ENCODE assay signal across 24 cellular contexts in the genomic region with DNA sequence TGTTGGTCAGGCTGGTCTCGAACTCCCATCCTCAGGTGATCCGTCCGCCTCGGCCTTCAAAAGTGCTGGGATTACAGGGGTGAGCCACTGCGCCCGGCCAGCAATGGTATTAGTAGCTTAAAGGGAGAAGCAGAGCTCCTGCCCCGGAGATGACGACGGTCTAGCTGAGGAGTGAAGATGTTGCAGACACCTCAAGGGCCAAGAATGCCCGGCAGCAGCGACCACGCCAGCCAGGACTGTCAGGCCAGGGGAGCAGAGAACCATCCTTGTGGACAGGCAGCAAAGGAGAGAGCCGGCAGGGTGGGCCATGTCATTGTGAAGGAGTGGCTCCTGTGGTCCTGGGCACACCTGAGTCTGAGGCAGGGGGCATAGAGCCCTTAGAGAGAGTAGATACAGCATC.
DNase-seq lines count a peak whose midpoint lies in the region; ATAC-seq and TF ChIP-seq lines count a peak whose summit lies in the region.
"Had no signal": no experiment of that assay in that cellular context is flagged by ENCODE, and none has a peak within 500 bp of the region (broad histone marks: within the 10 kb centered on the region; RNA-seq: fewer than 3 reads in every experiment).

No MANE protein-coding gene starts in this region.

- no peak for ATAC-seq in heart right ventricle
- ATAC-seq: A549; CD8-positive, alpha-beta T cell; GM12878 had no signal

- H3K36me3 Mint-ChIP-seq in progenitor cell of endocrine pancreas (ENCODE audit: insufficient read depth), result no peaks in the 10 kb centered on the region
- H3K36me3 Mint-ChIP-seq: CD8-positive, alpha-beta T cell had no signal

- TF ChIP-seq EP300 in sigmoid colon (IDR thresholded peaks at IDR 0.05), result no peak

- H3K27me3 Mint-ChIP-seq in progenitor cell of endocrine pancreas, result no peaks in the 10 kb centered on the region
- H3K27me3 Mint-ChIP-seq: B cell; CD4-positive, alpha-beta T cell had no signal

- no peak for TF ChIP-seq POLR2A in sigmoid colon (IDR thresholded peaks at IDR 0.05)

- no peak overlapping the region for H3K27ac Mint-ChIP-seq in progenitor cell of endocrine pancreas
- H3K27ac Mint-ChIP-seq: B cell; CD4-positive, alpha-beta T cell; CD8-positive, alpha-beta T cell had no signal

- H3K4me3 Mint-ChIP-seq in progenitor cell of endocrine pancreas (ENCODE audit: low read depth), result no peak overlapping the region
- H3K4me3 Mint-ChIP-seq: B cell; CD4-positive, alpha-beta T cell; CD8-positive, alpha-beta T cell had no signal

- H3K4me3 ChIP-seq in sigmoid colon (no peak overlapping the region), heart right ventricle (no peak overlapping the region)
- H3K4me3 ChIP-seq: A549; BLaER1 treated with 17β-estradiol and CSF1 and Interleukin-3, amounts not matched to agents 10 nM and 100 nM; GM12878 had no signal

- H3K4me1 Mint-ChIP-seq in progenitor cell of endocrine pancreas (ENCODE audit: low read depth), result peaks cover 2% of the 10 kb centered on the region

- DNase-seq in NCI-H82 (lab: John Stamatoyannopoulos, UW), result peak; percentile 83
- DNase-seq in NCI-H82 treated with DMSO at 0.1 percent for 48 hours (lab: John Stamatoyannopoulos, UW; ENCODE audit: unreplicated experiment), result no peak
- DNase-seq in cerebellum (ENCODE audit: low spot score), result peak; percentile 2
- DNase-seq in sigmoid colon, result peak; percentile 36
- DNase-seq in progenitor cell of endocrine pancreas (ENCODE audit: low spot score, unreplicated experiment), result no peak
- no peak for DNase-seq in heart right ventricle
- DNase-seq: AML-193; Caco-2; Calu3; CD4-positive, alpha-beta T cell; CD8-positive, alpha-beta T cell; DMS 273 treated with DMSO at 0.1 percent for 48 hours; DMS153; DMS53; DMS79; DND-41; EL; GDM1 had no signal

- no peak overlapping the region for H3K27ac ChIP-seq in sigmoid colon
- H3K27ac ChIP-seq in heart right ventricle, result no peak overlapping the region
- H3K27ac ChIP-seq: 22Rv1; A549; BLaER1 treated with 17β-estradiol and CSF1 and Interleukin-3, amounts not matched to agents 10 nM and 100 nM; C4-2B had no signal

- H3K36me3 ChIP-seq in sigmoid colon (no peaks in the 10 kb centered on the region), heart right ventricle (no peaks in the 10 kb centered on the region)
- H3K36me3 ChIP-seq: BLaER1 treated with 17β-estradiol and CSF1 and Interleukin-3, amounts not matched to agents 10 nM and 100 nM had no signal

- H3K4me1 ChIP-seq in sigmoid colon (no peaks in the 10 kb centered on the region), heart right ventricle (no peaks in the 10 kb centered on the region)
- H3K4me1 ChIP-seq: A549 had no signal

- no peaks in the 10 kb centered on the region for H3K27me3 ChIP-seq in sigmoid colon
- peaks cover 0 to 11% (median 0%) of the 10 kb centered on the region in 7 donors for H3K27me3 ChIP-seq in heart right ventricle

- 94 to 97% methylated on average over 13 of the region's 13 CpGs for WGBS in sigmoid colon, 2 donors
- WGBS in heart right ventricle, 2 donors, result 93 to 97% methylated on average over 13 of the region's 13 CpGs

- TF ChIP-seq CTCF in sigmoid colon (IDR thresholded peaks at IDR 0.05), result no peak
- no peak for TF ChIP-seq CTCF in progenitor cell of endocrine pancreas (IDR thresholded peaks at IDR 0.05; ENCODE audit: unreplicated experiment)
- no peak for TF ChIP-seq CTCF in heart right ventricle (IDR thresholded peaks at IDR 0.05)

- intact Hi-C loops in sigmoid colon (cut with DNase I), result no loop called here
- intact Hi-C loops in heart right ventricle (cut with DNase I), result no loop called here

- H3K9me3 Mint-ChIP-seq in progenitor cell of endocrine pancreas (ENCODE audit: low read depth), result peaks cover 24% of the 10 kb centered on the region
- H3K9me3 Mint-ChIP-seq: CD4-positive, alpha-beta T cell; CD8-positive, alpha-beta T cell had no signal

- no peaks in the 10 kb centered on the region for H3K9me3 ChIP-seq in sigmoid colon
- no peaks in the 10 kb centered on the region for H3K9me3 ChIP-seq in heart right ventricle
- H3K9me3 ChIP-seq: A549, Caco-2 had no signal

Comparison
In these comparisons a context has a peak if more than half of its experiments do, and no peak if none do; other contexts are left out.
1. DNase-seq: peak in NCI-H82 (single experiment), cerebellum (single experiment) and sigmoid colon (single experiment); none in NCI-H82 treated with DMSO at 0.1 percent for 48 hours (single experiment), progenitor cell of endocrine pancreas (single experiment) and heart right ventricle (0 of 2).